ENCODE assay signal across 9 cellular contexts in the genomic region with DNA sequence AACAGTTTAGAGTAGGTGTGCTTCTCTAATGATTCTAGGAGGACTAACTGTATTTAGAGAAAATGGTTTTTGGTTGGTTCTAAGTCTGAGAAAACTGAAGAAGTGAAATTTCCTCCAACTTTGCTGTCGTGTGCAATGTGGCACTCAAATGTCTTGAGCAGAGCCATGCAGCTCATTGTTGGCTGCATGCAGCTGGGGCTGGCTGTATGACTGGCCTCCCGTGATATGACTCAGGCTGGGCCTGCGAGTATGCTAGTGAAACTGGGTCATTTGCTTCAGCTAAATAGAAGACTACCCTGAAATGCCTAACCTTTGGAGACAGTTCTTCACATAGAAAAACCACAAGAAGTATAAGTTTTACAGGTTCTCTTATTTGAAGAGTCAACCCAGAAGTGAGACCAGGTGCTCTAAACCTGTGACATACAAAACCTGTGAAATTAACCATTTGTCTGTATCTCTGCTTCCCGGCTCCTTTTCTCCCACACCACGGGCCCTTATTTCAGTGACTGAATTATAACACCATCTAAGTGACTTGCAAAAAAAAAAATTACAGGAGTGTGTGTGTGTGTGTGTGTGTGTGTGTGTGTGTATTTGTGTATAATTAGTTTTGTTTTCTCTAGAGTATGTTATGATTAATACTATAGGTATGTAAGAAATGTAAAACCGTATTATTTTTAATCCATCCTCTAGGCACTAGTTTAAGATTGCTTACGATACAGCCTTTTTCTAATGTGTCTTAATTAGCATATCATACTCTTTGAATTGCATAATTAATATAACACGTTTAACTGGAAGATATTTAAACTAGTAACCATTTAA. TPM values are rescaled to one million over a fixed set of nuclear protein-coding genes. Genes with fewer than 3 reads are reported as not detected.
DNase-seq lines count a peak whose midpoint lies in the region; ATAC-seq, FAIRE-seq and TF ChIP-seq lines count a peak whose summit lies in the region.
"Had no signal": no experiment of that assay in that cellular context is flagged by ENCODE, and none has a peak within 500 bp of the region (broad histone marks: within the 10 kb centered on the region; RNA-seq: fewer than 3 reads in every experiment).

No MANE protein-coding gene starts in this region.

- peaks cover 5% of the 10 kb centered on the region for H3K9me3 Mint-ChIP-seq in activated CD4-positive, alpha-beta memory T cell treated with anti-CD3 and anti-CD28 coated beads, Interleukin-2, amount 10 ng/mL, durations not matched to agents 7 days and 5 days

- H3K27ac Mint-ChIP-seq in activated CD4-positive, alpha-beta memory T cell treated with anti-CD3 and anti-CD28 coated beads, Interleukin-2, amount 10 ng/mL, durations not matched to agents 7 days and 5 days = peak overlapping the region; percentile 80

- H3K4me1 ChIP-seq in A673 (ENCODE audit: insufficient read depth, low read length, poor library complexity, severe bottlenecking) (no peaks in the 10 kb centered on the region), thymus (ENCODE audit: control insufficient read depth, insufficient read depth, low read length) (peaks cover 6% of the 10 kb centered on the region)

- no peak for TF ChIP-seq CTCF in A673 (conservative IDR thresholded peaks at IDR 0.05; ENCODE audit: low read depth, low read length)

- H3K27me3 Mint-ChIP-seq in activated CD4-positive, alpha-beta memory T cell treated with anti-CD3 and anti-CD28 coated beads, Interleukin-2, amount 10 ng/mL, durations not matched to agents 7 days and 5 days = no peaks in the 10 kb centered on the region
- H3K27me3 Mint-ChIP-seq: brain had no signal

- BruUV-seq in A673 (replicated peaks; lab: Mats Ljungman, UMichigan) = no TSS peak

- 53% methylated on average over 8 of the region's 8 CpGs for WGBS in thymus

- H3K9me3 ChIP-seq in A673 (ENCODE audit: low read depth, low read length, poor library complexity, severe bottlenecking) (peaks cover 7% of the 10 kb centered on the region), thymus (ENCODE audit: control insufficient read depth) (no peaks in the 10 kb centered on the region)

- H3K4me3 ChIP-seq in A673 (ENCODE audit: low read depth, low read length, poor library complexity, severe bottlenecking) (no peak overlapping the region), thymus (ENCODE audit: low read length) (no peak overlapping the region)

- peaks cover 50% of the 10 kb centered on the region for H3K36me3 ChIP-seq in A673 (ENCODE audit: insufficient read depth, low read length, poor library complexity, severe bottlenecking)
- H3K36me3 ChIP-seq in thymus (ENCODE audit: control insufficient read depth, insufficient read depth) = peaks cover 13% of the 10 kb centered on the region

- intact Hi-C loops in A673 (cut with micrococcal nuclease; ENCODE audit: unreplicated experiment) (no loop called here), left cardiac atrium (cut with DNase I) (no loop called here)

- ATAC-seq in HG03139 (IDR thresholded peaks at IDR 0.05; ENCODE audit: unreplicated experiment) (peak; percentile 100), left cardiac atrium (peak; percentile 92 to 96)

- POLR2A ChIA-PET in A673 (lab: Charles Lee; ENCODE audit: low non-redundant PET) = no interaction called here
- POLR2A ChIA-PET in activated CD4-positive, alpha-beta memory T cell treated with anti-CD3 and anti-CD28 coated beads, Interleukin-2, amount 10 ng/mL, durations not matched to agents 7 days and 5 days (lab: Charles Lee) = interaction anchor here (0.6 to 3.8 kb wide), 6 partner anchors 15 to 72 kb away, joined by 3 to 28 read pairs (median 6); a partner anchor contains a TSS

- CTCF ChIA-PET in A673 (lab: Charles Lee) = no interaction called here
- CTCF ChIA-PET in activated CD4-positive, alpha-beta memory T cell treated with anti-CD3 and anti-CD28 coated beads, Interleukin-2, amount 10 ng/mL, durations not matched to agents 7 days and 5 days (lab: Charles Lee) = interaction anchor here (1.0 to 3.3 kb wide), 3 partner anchors 15 to 73 kb away, joined by 3 to 24 read pairs (median 5); a partner anchor contains a TSS

- peaks cover 48% of the 10 kb centered on the region for H3K36me3 Mint-ChIP-seq in activated CD4-positive, alpha-beta memory T cell treated with anti-CD3 and anti-CD28 coated beads, Interleukin-2, amount 10 ng/mL, durations not matched to agents 7 days and 5 days (ENCODE audit: low read depth)

- peak; percentile 96 for FAIRE-seq in GM19239 (lab: Jason Lieb, UNC)

- no peaks in the 10 kb centered on the region for H3K27me3 ChIP-seq in A673 (replicated peaks; ENCODE audit: insufficient read depth, low read depth, low read length, poor library complexity)
- H3K27me3 ChIP-seq in thymus (ENCODE audit: control insufficient read depth, insufficient read depth) = no peaks in the 10 kb centered on the region

- peaks cover 24% of the 10 kb centered on the region for H3K4me1 Mint-ChIP-seq in activated CD4-positive, alpha-beta memory T cell treated with anti-CD3 and anti-CD28 coated beads, Interleukin-2, amount 10 ng/mL, durations not matched to agents 7 days and 5 days

- H3K27ac ChIP-seq in A673 (ENCODE audit: low read depth, low read length, poor library complexity, severe bottlenecking) (no peak overlapping the region), thymus (ENCODE audit: low read depth) (peak overlapping the region; percentile 84)

- no peak overlapping the region for H3K4me3 Mint-ChIP-seq in activated CD4-positive, alpha-beta memory T cell treated with anti-CD3 and anti-CD28 coated beads, Interleukin-2, amount 10 ng/mL, durations not matched to agents 7 days and 5 days
- H3K4me3 Mint-ChIP-seq: brain had no signal

- DNase-seq in A673 (ENCODE audit: low spot score) (peak; percentile 7), GM19239 (ENCODE audit: insufficient read length, low spot score) (peak; percentile 32), left cardiac atrium (peak; percentile 61), retina (no peak), NCI-H2196 (lab: John Stamatoyannopoulos, UW; ENCODE audit: unreplicated experiment) (no peak)
- peak; percentile 79 for DNase-seq in activated CD4-positive, alpha-beta memory T cell treated with anti-CD3 and anti-CD28 coated beads, Interleukin-2, amount 10 ng/mL, durations not matched to agents 7 days and 5 days

RNA-seq across cellular contexts. Expression of a gene that starts 15.9 kb away (rescaled TPM):
- total RNA-seq in A673 (2021) = 33.6 and 35.6 TPM in 2 replicates
- 10 to 100 TPM; 23.0 to 24.1 TPM for total RNA-seq in activated CD4-positive, alpha-beta memory T cell treated with anti-CD3 and anti-CD28 coated beads, Interleukin-2, amount 10 ng/mL, durations not matched to agents 7 days and 5 days
- total RNA-seq in left cardiac atrium = 10 to 100 TPM; 18.7 to 20.1 TPM
- polyA plus RNA-seq in thymus = 56.9 TPM

Comparison
In these comparisons a context has a peak if more than half of its experiments do, and no peak if none do; other contexts are left out.
1. DNase-seq: peak in A673 (single experiment), GM19239 (single experiment), activated CD4-positive, alpha-beta memory T cell treated with anti-CD3 and anti-CD28 coated beads, Interleukin-2, amount 10 ng/mL, durations not matched to agents 7 days and 5 days (single experiment) and left cardiac atrium (single experiment); none in retina (single experiment) and NCI-H2196 (single experiment).